In genomic region chr6:30645989-30646388, GRCh38 we compare ENCODE assay signal across 7 cellular contexts. TPM values are rescaled to one million over a fixed set of nuclear protein-coding genes. Genes with fewer than 3 reads are reported as not detected.
DNase-seq lines count a peak whose midpoint lies in the region; ATAC-seq, FAIRE-seq and TF ChIP-seq lines count a peak whose summit lies in the region.
"Had no signal": no experiment of that assay in that cellular context is flagged by ENCODE, and none has a peak within 500 bp of the region (broad histone marks: within the 10 kb centered on the region; RNA-seq: fewer than 3 reads in every experiment).

No MANE protein-coding gene starts in this region.

- no peaks in the 10 kb centered on the region for H3K9me3 ChIP-seq in HepG2 (ENCODE audit: low read length)
- H3K9me3 ChIP-seq in right lobe of liver: no peaks in the 10 kb centered on the region
- no peaks in the 10 kb centered on the region for H3K9me3 ChIP-seq in endocrine pancreas (ENCODE audit: control insufficient read depth, low read length)
- H3K9me3 ChIP-seq in uterus: no peaks in the 10 kb centered on the region

- H2AFZ ChIP-seq in HepG2 (ENCODE audit: low read length): no peak overlapping the region

- CTCF ChIA-PET in HepG2 (lab: Yijun Ruan, JAX; ENCODE audit: low intra/inter-chr PET ratio, low total read pairs): no interaction called here

- intact Hi-C loops in HepG2 (cut with micrococcal nuclease; ENCODE audit: unreplicated experiment): loop anchor here (2.0 kb wide), 1 partner anchor 27 kb away; the partner anchor contains the start of gene DHX16
- intact Hi-C loops in right lobe of liver (cut with DNase I): no loop called here
- intact Hi-C loops in uterus (cut with DNase I; ENCODE audit: low total_unique reads): no loop called here

- H3K79me2 ChIP-seq in HepG2 (ENCODE audit: insufficient read depth, low read length): peaks cover 21% of the 10 kb centered on the region

- TF ChIP-seq EP300 in HepG2 (IDR thresholded peaks at IDR 0.05; ENCODE audit: low read depth in 2 of 2, low read length in 2 of 2) (no peak), HepG2 (CRISPR knock-in tag; IDR thresholded peaks at IDR 0.05; ENCODE audit: borderline replicate concordance) (no peak)

- ATAC-seq in HepG2 (no peak), right lobe of liver (no peak), HG02938 (IDR thresholded peaks at IDR 0.05; ENCODE audit: unreplicated experiment) (no peak), HG03354 (IDR thresholded peaks at IDR 0.05; ENCODE audit: poor library complexity, severe bottlenecking, unreplicated experiment) (no peak)

- peaks cover 44% of the 10 kb centered on the region for H3K4me1 ChIP-seq in HepG2 (ENCODE audit: insufficient read depth, low read length)
- peaks cover 0 to 16% (median 6%) of the 10 kb centered on the region in 4 donors for H3K4me1 ChIP-seq in right lobe of liver
- no peaks in the 10 kb centered on the region for H3K4me1 ChIP-seq in endocrine pancreas (ENCODE audit: control insufficient read depth, insufficient read depth, low read length)
- peaks cover 4 to 6% of the 10 kb centered on the region in 2 donors for H3K4me1 ChIP-seq in uterus

- 94% methylated on average over 1 of the region's 1 CpG for WGBS in HepG2 (ENCODE audit: low lambda C conversion rate)
- 33% methylated on average over 1 of the region's 1 CpG for WGBS in right lobe of liver (ENCODE audit: insufficient coverage, low coverage, low lambda C conversion rate, missing lambda C conversion rate)

- peak overlapping the region; percentile 77; the same call in 1 of the 2 replicates for H3K4me2 ChIP-seq in HepG2 (ENCODE audit: low read depth, low read length)

- H3K27ac ChIP-seq in HepG2 (ENCODE audit: extremely low read length, insufficient read depth, low read length): no peak overlapping the region
- H3K27ac ChIP-seq in right lobe of liver: peak overlapping the region in 1 of 3 donors; percentile 2
- peak overlapping the region; percentile 92 to 95 for H3K27ac ChIP-seq in uterus

- DNase-seq in HepG2 (ENCODE audit: low spot score): no peak
- no peak for DNase-seq in right lobe of liver
- DNase-seq in uterus: no peak
- DNase-seq: NCI-H446 treated with DMSO at 0.1 percent for 48 hours had no signal

- TF ChIP-seq CTCF in HepG2 (CRISPR knock-in tag; IDR thresholded peaks at IDR 0.05) (no peak), right lobe of liver (IDR thresholded peaks at IDR 0.05) (no peak), uterus (IDR thresholded peaks at IDR 0.05) (no peak)

- TF ChIP-seq POLR2A in HepG2 (IDR thresholded peaks at IDR 0.05; ENCODE audit: insufficient read depth in 1 of 2, low read depth in 2 of 2, low read length in 2 of 2): no peak
- no peak for TF ChIP-seq POLR2A in right lobe of liver (IDR thresholded peaks at IDR 0.05)
- no peak for TF ChIP-seq POLR2A in uterus (IDR thresholded peaks at IDR 0.05)

- in situ Hi-C loops in HepG2 (cut with HindIII; ENCODE audit: extremely low pct_ligation_motif_present, low pct_unique_long_range_greater_than_20kb): no loop called here

- H3K36me3 ChIP-seq in HepG2 (replicated peaks in 1 of 2; ENCODE audit: control insufficient read depth in 1 of 2, insufficient read depth in 2 of 2, low read length in 2 of 2): peaks cover 11 to 43% of the 10 kb centered on the region in 2 experiments; a peak in 3 of 5 replicates
- peaks cover 0 to 2% (median 0%) of the 10 kb centered on the region in 4 donors for H3K36me3 ChIP-seq in right lobe of liver
- H3K36me3 ChIP-seq in endocrine pancreas (ENCODE audit: control insufficient read depth, insufficient read depth, low read length): no peaks in the 10 kb centered on the region
- H3K36me3 ChIP-seq in uterus: no peaks in the 10 kb centered on the region

- H3K27me3 ChIP-seq in HepG2 (ENCODE audit: control insufficient read depth in 1 of 2, insufficient read depth in 2 of 2, low read length in 2 of 2): no peaks in the 10 kb centered on the region; a peak in 1 of 5 replicates
- H3K27me3 ChIP-seq in right lobe of liver: no peaks in the 10 kb centered on the region
- H3K27me3 ChIP-seq in endocrine pancreas (ENCODE audit: control insufficient read depth, insufficient read depth, low read length): no peaks in the 10 kb centered on the region
- H3K27me3 ChIP-seq in uterus: no peaks in the 10 kb centered on the region

- no TSS peak for BruUV-seq in HepG2 (replicated peaks; lab: Mats Ljungman, UMichigan)

- no peak overlapping the region for H3K9ac ChIP-seq in HepG2 (ENCODE audit: insufficient read depth, low read depth, low read length)
- H3K9ac ChIP-seq in endocrine pancreas (ENCODE audit: control insufficient read depth, insufficient read depth, low read length): peak overlapping the region; percentile 45

- POLR2A ChIA-PET in HepG2 (lab: Yijun Ruan, JAX): interaction anchor here (1.4 to 2.5 kb wide), 6 partner anchors 10 to 31 kb away, joined by 3 to 16 read pairs (median 12); partner anchors contain the start of genes ATAT1, DHX16, MRPS18B and PPP1R10

- no peaks in the 10 kb centered on the region for H4K20me1 ChIP-seq in HepG2 (ENCODE audit: insufficient read depth, low read length)

- H3K4me3 ChIP-seq in HepG2 (replicated peaks in 1 of 3; ENCODE audit: insufficient read depth in 1 of 3, low read depth in 2 of 3, low read length in 3 of 3) (peak overlapping the region in 1 of 3 experiments; percentile 94; a peak in 1 of 6 replicates), right lobe of liver (no peak overlapping the region), endocrine pancreas (ENCODE audit: control insufficient read depth, insufficient read depth, low read length) (no peak overlapping the region), uterus (no peak overlapping the region)

- peak; percentile 34 for FAIRE-seq in HepG2 (lab: Jason Lieb, UNC)

- no peak for TF ChIP-seq RAD21 in HepG2 (CRISPR knock-in tag; IDR thresholded peaks at IDR 0.05)

RNA-seq across cellular contexts. Expression of gene C6orf136, which starts 0.9 kb away (rescaled TPM):
- total RNA-seq in HepG2 (2016; rRNA removed; fragmentation: Illumina TruSeq; extraction: Trizol) (9.2 and 12.0 TPM in 2 replicates), right lobe of liver (10 to 100 TPM in 4 of 6 experiments, 1 to 10 TPM in 2; 8.2 to 14.1 (median 11.0) TPM), uterus (10 to 100 TPM in 1 of 4 donors, 1 to 10 TPM in 3; 5.6 to 22.2 (median 7.7) TPM)
- 33.8 and 41.8 TPM in 2 replicates for total RNA-seq in HepG2 (2016; cell fraction: cytosol; rRNA removed; fragmentation: Illumina TruSeq; extraction: Trizol; ENCODE audit: low read depth)
- 8.9 and 10.1 TPM in 2 replicates for total RNA-seq in HepG2 (2016; cell fraction: insoluble cytoplasmic fraction; rRNA removed; fragmentation: Illumina TruSeq; extraction: Trizol)
- 12.4 and 18.6 TPM in 2 replicates for total RNA-seq in HepG2 (2016; cell fraction: membrane; rRNA removed; fragmentation: Illumina TruSeq; extraction: Trizol)
- total RNA-seq in HepG2 (2016; cell fraction: nucleus; rRNA removed; fragmentation: Illumina TruSeq; extraction: Trizol): 12.8 and 13.7 TPM in 2 replicates
- 26.2 and 30.1 TPM in 2 replicates for polyA plus RNA-seq in HepG2 (2011; rRNA removed)
- 17.0 and 17.6 TPM in 2 replicates for polyA plus RNA-seq in HepG2 (2011; cell fraction: cytosol; rRNA removed)
- 79.6 and 93.9 TPM in 2 replicates for polyA plus RNA-seq in HepG2 (2011; cell fraction: nucleus; rRNA removed)
- polyA plus RNA-seq in HepG2 (2012): 22.0 and 33.4 TPM in 2 replicates
- 10.0 and 11.2 TPM in 2 replicates for polyA plus RNA-seq in HepG2 (2016; cell fraction: cytosol; fragmentation: Illumina TruSeq; extraction: Trizol; ENCODE audit: low read depth)
- 12.8 and 17.8 TPM in 2 replicates for polyA plus RNA-seq in HepG2 (2016; cell fraction: insoluble cytoplasmic fraction; fragmentation: Illumina TruSeq; extraction: Trizol; ENCODE audit: low read depth)
- polyA plus RNA-seq in HepG2 (2016; cell fraction: membrane; fragmentation: Illumina TruSeq; extraction: Trizol; ENCODE audit: low read depth): 15.4 and 15.6 TPM in 2 replicates
- 42.7 and 49.6 TPM in 2 replicates for polyA plus RNA-seq in HepG2 (2016; cell fraction: nucleus; fragmentation: Illumina TruSeq; extraction: Trizol; ENCODE audit: insufficient read depth, low read depth)
- 24.3 and 32.9 TPM in 2 replicates for polyA minus RNA-seq in HepG2 (2011; rRNA and poly(A)+ RNA removed; ENCODE audit: low replicate concordance)
- polyA minus RNA-seq in HepG2 (2011; cell fraction: cytosol; rRNA and poly(A)+ RNA removed): 13.4 and 18.0 TPM in 2 replicates
- polyA minus RNA-seq in HepG2 (2011; cell fraction: nucleus; rRNA and poly(A)+ RNA removed): 13.8 and 16.6 TPM in 2 replicates

RNA-seq across cellular contexts. Expression of gene ATAT1, which starts 19.3 kb away (rescaled TPM):
- total RNA-seq in HepG2 (2016; rRNA removed; fragmentation: Illumina TruSeq; extraction: Trizol) (5.4 and 9.2 TPM in 2 replicates), right lobe of liver (1 to 10 TPM; 2.4 to 6.6 (median 4.4) TPM), uterus (10 to 100 TPM in 2 of 4 donors, 1 to 10 TPM in 1, not detected in 1; 8.5 to 10.2 (median 10.1) TPM)
- 3.2 and 3.8 TPM in 2 replicates for total RNA-seq in HepG2 (2016; cell fraction: cytosol; rRNA removed; fragmentation: Illumina TruSeq; extraction: Trizol; ENCODE audit: low read depth)
- total RNA-seq in HepG2 (2016; cell fraction: insoluble cytoplasmic fraction; rRNA removed; fragmentation: Illumina TruSeq; extraction: Trizol): 4.1 and 8.8 TPM in 2 replicates
- total RNA-seq in HepG2 (2016; cell fraction: membrane; rRNA removed; fragmentation: Illumina TruSeq; extraction: Trizol): 4.9 and 5.1 TPM in 2 replicates
- total RNA-seq in HepG2 (2016; cell fraction: nucleus; rRNA removed; fragmentation: Illumina TruSeq; extraction: Trizol): 15.0 and 18.1 TPM in 2 replicates
- polyA plus RNA-seq in HepG2 (2011; rRNA removed): 23.4 and 23.6 TPM in 2 replicates
- 10.8 and 11.0 TPM in 2 replicates for polyA plus RNA-seq in HepG2 (2011; cell fraction: cytosol; rRNA removed)
- polyA plus RNA-seq in HepG2 (2011; cell fraction: nucleus; rRNA removed): 109 and 119 TPM in 2 replicates
- 20.0 and 22.9 TPM in 2 replicates for polyA plus RNA-seq in HepG2 (2012)
- 5.4 and 5.6 TPM in 2 replicates for polyA plus RNA-seq in HepG2 (2016; cell fraction: cytosol; fragmentation: Illumina TruSeq; extraction: Trizol; ENCODE audit: low read depth)
- 9.1 and 11.5 TPM in 2 replicates for polyA plus RNA-seq in HepG2 (2016; cell fraction: insoluble cytoplasmic fraction; fragmentation: Illumina TruSeq; extraction: Trizol; ENCODE audit: low read depth)
- 6.3 and 6.4 TPM in 2 replicates for polyA plus RNA-seq in HepG2 (2016; cell fraction: membrane; fragmentation: Illumina TruSeq; extraction: Trizol; ENCODE audit: low read depth)
- polyA plus RNA-seq in HepG2 (2016; cell fraction: nucleus; fragmentation: Illumina TruSeq; extraction: Trizol; ENCODE audit: insufficient read depth, low read depth): 79.3 and 83.9 TPM in 2 replicates
- polyA minus RNA-seq in HepG2 (2011; rRNA and poly(A)+ RNA removed; ENCODE audit: low replicate concordance): 1.2 and 8.8 TPM in 2 replicates
- polyA minus RNA-seq in HepG2 (2011; cell fraction: cytosol; rRNA and poly(A)+ RNA removed): 5.5 and 8.2 TPM in 2 replicates
- 26.5 and 34.9 TPM in 2 replicates for polyA minus RNA-seq in HepG2 (2011; cell fraction: nucleus; rRNA and poly(A)+ RNA removed)

RNA-seq across cellular contexts. Expression of gene DHX16, which starts 26.8 kb away (rescaled TPM):
- total RNA-seq in HepG2 (2016; rRNA removed; fragmentation: Illumina TruSeq; extraction: Trizol) (48.2 and 58.5 TPM in 2 replicates), right lobe of liver (10 to 100 TPM; 12.3 to 17.8 (median 14.4) TPM), uterus (10 to 100 TPM in 2 of 4 donors, 1 to 10 TPM in 2; 3.2 to 31.8 (median 16.3) TPM)
- total RNA-seq in HepG2 (2016; cell fraction: cytosol; rRNA removed; fragmentation: Illumina TruSeq; extraction: Trizol; ENCODE audit: low read depth): 9.9 and 11.7 TPM in 2 replicates
- total RNA-seq in HepG2 (2016; cell fraction: insoluble cytoplasmic fraction; rRNA removed; fragmentation: Illumina TruSeq; extraction: Trizol): 43.8 and 64.1 TPM in 2 replicates
- 14.7 and 16.1 TPM in 2 replicates for total RNA-seq in HepG2 (2016; cell fraction: membrane; rRNA removed; fragmentation: Illumina TruSeq; extraction: Trizol)
- total RNA-seq in HepG2 (2016; cell fraction: nucleus; rRNA removed; fragmentation: Illumina TruSeq; extraction: Trizol): 33.4 and 42.1 TPM in 2 replicates
- 57.0 and 73.4 TPM in 2 replicates for polyA plus RNA-seq in HepG2 (2011; rRNA removed)
- 44.3 and 47.6 TPM in 2 replicates for polyA plus RNA-seq in HepG2 (2011; cell fraction: cytosol; rRNA removed)
- polyA plus RNA-seq in HepG2 (2011; cell fraction: nucleus; rRNA removed): 176 and 215 TPM in 2 replicates
- polyA plus RNA-seq in HepG2 (2012): 35.4 and 40.2 TPM in 2 replicates
- polyA plus RNA-seq in HepG2 (2016; cell fraction: cytosol; fragmentation: Illumina TruSeq; extraction: Trizol; ENCODE audit: low read depth): 4.3 and 4.8 TPM in 2 replicates
- polyA plus RNA-seq in HepG2 (2016; cell fraction: insoluble cytoplasmic fraction; fragmentation: Illumina TruSeq; extraction: Trizol; ENCODE audit: low read depth): 46.1 and 47.6 TPM in 2 replicates
- 7.5 and 9.2 TPM in 2 replicates for polyA plus RNA-seq in HepG2 (2016; cell fraction: membrane; fragmentation: Illumina TruSeq; extraction: Trizol; ENCODE audit: low read depth)
- 108 and 114 TPM in 2 replicates for polyA plus RNA-seq in HepG2 (2016; cell fraction: nucleus; fragmentation: Illumina TruSeq; extraction: Trizol; ENCODE audit: insufficient read depth, low read depth)
- 75.0 and 80.4 TPM in 2 replicates for polyA minus RNA-seq in HepG2 (2011; rRNA and poly(A)+ RNA removed; ENCODE audit: low replicate concordance)
- polyA minus RNA-seq in HepG2 (2011; cell fraction: cytosol; rRNA and poly(A)+ RNA removed): 21.7 and 23.2 TPM in 2 replicates
- 26.1 and 30.2 TPM in 2 replicates for polyA minus RNA-seq in HepG2 (2011; cell fraction: nucleus; rRNA and poly(A)+ RNA removed)

RNA-seq across cellular contexts. Expression of gene MRPS18B, which starts 28.3 kb away (rescaled TPM):
- total RNA-seq in HepG2 (2016; rRNA removed; fragmentation: Illumina TruSeq; extraction: Trizol): 125 and 143 TPM in 2 replicates
- total RNA-seq in HepG2 (2016; cell fraction: cytosol; rRNA removed; fragmentation: Illumina TruSeq; extraction: Trizol; ENCODE audit: low read depth): 32.6 TPM in 2 replicates
- 120 and 146 TPM in 2 replicates for total RNA-seq in HepG2 (2016; cell fraction: insoluble cytoplasmic fraction; rRNA removed; fragmentation: Illumina TruSeq; extraction: Trizol)
- 53.3 and 56.2 TPM in 2 replicates for total RNA-seq in HepG2 (2016; cell fraction: membrane; rRNA removed; fragmentation: Illumina TruSeq; extraction: Trizol)
- total RNA-seq in HepG2 (2016; cell fraction: nucleus; rRNA removed; fragmentation: Illumina TruSeq; extraction: Trizol): 38.3 and 39.9 TPM in 2 replicates
- polyA plus RNA-seq in HepG2 (2011; rRNA removed): 120 and 131 TPM in 2 replicates
- 137 and 149 TPM in 2 replicates for polyA plus RNA-seq in HepG2 (2011; cell fraction: cytosol; rRNA removed)
- 25.6 and 35.8 TPM in 2 replicates for polyA plus RNA-seq in HepG2 (2011; cell fraction: nucleus; rRNA removed)
- polyA plus RNA-seq in HepG2 (2012): 83.8 and 84.0 TPM in 2 replicates
- polyA plus RNA-seq in HepG2 (2016; cell fraction: cytosol; fragmentation: Illumina TruSeq; extraction: Trizol; ENCODE audit: low read depth): 28.1 and 28.2 TPM in 2 replicates
- 143 and 157 TPM in 2 replicates for polyA plus RNA-seq in HepG2 (2016; cell fraction: insoluble cytoplasmic fraction; fragmentation: Illumina TruSeq; extraction: Trizol; ENCODE audit: low read depth)
- 41.0 and 43.8 TPM in 2 replicates for polyA plus RNA-seq in HepG2 (2016; cell fraction: membrane; fragmentation: Illumina TruSeq; extraction: Trizol; ENCODE audit: low read depth)
- 60.4 and 64.4 TPM in 2 replicates for polyA plus RNA-seq in HepG2 (2016; cell fraction: nucleus; fragmentation: Illumina TruSeq; extraction: Trizol; ENCODE audit: insufficient read depth, low read depth)
- polyA minus RNA-seq in HepG2 (2011; rRNA and poly(A)+ RNA removed; ENCODE audit: low replicate concordance): 114 and 157 TPM in 2 replicates
- 64.3 and 74.7 TPM in 2 replicates for polyA minus RNA-seq in HepG2 (2011; cell fraction: cytosol; rRNA and poly(A)+ RNA removed)
- 20.7 and 27.8 TPM in 2 replicates for polyA minus RNA-seq in HepG2 (2011; cell fraction: nucleus; rRNA and poly(A)+ RNA removed)
- 10 to 100 TPM; 43.3 to 73.9 (median 56.2) TPM for total RNA-seq in right lobe of liver
- total RNA-seq in uterus: 10 to 100 TPM; 15.1 to 45.5 (median 36.7) TPM

RNA-seq across cellular contexts. Expression of gene PPP1R10, which starts 28.9 kb away (rescaled TPM):
- 19.5 and 38.4 TPM in 2 replicates for total RNA-seq in HepG2 (2016; rRNA removed; fragmentation: Illumina TruSeq; extraction: Trizol)
- 5.1 and 5.4 TPM in 2 replicates for total RNA-seq in HepG2 (2016; cell fraction: cytosol; rRNA removed; fragmentation: Illumina TruSeq; extraction: Trizol; ENCODE audit: low read depth)
- 13.2 and 42.6 TPM in 2 replicates for total RNA-seq in HepG2 (2016; cell fraction: insoluble cytoplasmic fraction; rRNA removed; fragmentation: Illumina TruSeq; extraction: Trizol)
- total RNA-seq in HepG2 (2016; cell fraction: membrane; rRNA removed; fragmentation: Illumina TruSeq; extraction: Trizol): 19.2 and 21.3 TPM in 2 replicates
- total RNA-seq in HepG2 (2016; cell fraction: nucleus; rRNA removed; fragmentation: Illumina TruSeq; extraction: Trizol): 91.7 and 92.9 TPM in 2 replicates
- 24.2 and 26.3 TPM in 2 replicates for polyA plus RNA-seq in HepG2 (2011; rRNA removed)
- 7.9 and 8.8 TPM in 2 replicates for polyA plus RNA-seq in HepG2 (2011; cell fraction: cytosol; rRNA removed)
- 65.0 and 73.1 TPM in 2 replicates for polyA plus RNA-seq in HepG2 (2011; cell fraction: nucleus; rRNA removed)
- 21.8 and 27.4 TPM in 2 replicates for polyA plus RNA-seq in HepG2 (2012)
- 1.3 and 1.7 TPM in 2 replicates for polyA plus RNA-seq in HepG2 (2016; cell fraction: cytosol; fragmentation: Illumina TruSeq; extraction: Trizol; ENCODE audit: low read depth)
- 13.5 and 21.2 TPM in 2 replicates for polyA plus RNA-seq in HepG2 (2016; cell fraction: insoluble cytoplasmic fraction; fragmentation: Illumina TruSeq; extraction: Trizol; ENCODE audit: low read depth)
- 3.0 and 3.3 TPM in 2 replicates for polyA plus RNA-seq in HepG2 (2016; cell fraction: membrane; fragmentation: Illumina TruSeq; extraction: Trizol; ENCODE audit: low read depth)
- 51.3 and 58.2 TPM in 2 replicates for polyA plus RNA-seq in HepG2 (2016; cell fraction: nucleus; fragmentation: Illumina TruSeq; extraction: Trizol; ENCODE audit: insufficient read depth, low read depth)
- polyA minus RNA-seq in HepG2 (2011; rRNA and poly(A)+ RNA removed; ENCODE audit: low replicate concordance): 75.0 and 146 TPM in 2 replicates
- polyA minus RNA-seq in HepG2 (2011; cell fraction: cytosol; rRNA and poly(A)+ RNA removed): 20.5 and 21.2 TPM in 2 replicates
- 501 and 572 TPM in 2 replicates for polyA minus RNA-seq in HepG2 (2011; cell fraction: nucleus; rRNA and poly(A)+ RNA removed)
- total RNA-seq in right lobe of liver: 10 to 100 TPM; 19.0 to 45.1 (median 32.4) TPM
- total RNA-seq in uterus: 10 to 100 TPM; 24.1 to 86.0 (median 40.2) TPM
